Comparison of ENCODE assay signal across 9 cellular contexts in the genomic region with DNA sequence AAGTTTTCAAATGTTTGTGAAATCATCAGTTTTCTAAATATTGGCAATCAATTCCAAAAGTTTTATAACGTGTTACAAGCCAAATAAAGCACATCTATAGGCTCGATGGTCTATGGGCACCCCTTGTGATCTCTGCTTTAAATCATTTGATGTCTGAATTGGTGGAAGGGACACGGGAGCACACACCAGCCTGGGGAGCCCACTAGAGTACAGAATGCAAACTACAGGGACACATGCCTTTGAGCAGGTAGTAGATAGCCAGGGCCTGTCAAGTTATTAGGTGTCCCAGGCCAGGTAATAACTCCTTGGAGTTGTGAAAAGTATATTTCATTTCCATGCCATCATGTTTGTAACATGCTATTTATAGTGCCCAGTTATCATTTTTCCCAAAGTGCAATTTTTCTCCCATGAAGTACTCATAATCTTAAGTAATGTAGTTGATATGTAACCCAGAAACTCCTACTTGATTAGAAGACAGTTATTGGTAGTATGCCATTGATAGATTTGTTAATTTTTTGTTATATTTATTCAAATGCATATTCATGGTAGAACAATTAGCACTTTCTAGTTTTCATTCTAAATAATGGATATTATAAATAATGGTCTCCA.
DNase-seq lines count a peak whose midpoint lies in the region; ATAC-seq and TF ChIP-seq lines count a peak whose summit lies in the region.
"Had no signal": no experiment of that assay in that cellular context is flagged by ENCODE, and none has a peak within 500 bp of the region (broad histone marks: within the 10 kb centered on the region; RNA-seq: fewer than 3 reads in every experiment).

No MANE protein-coding gene starts in this region.

- H3K9me3 ChIP-seq in CD4-positive, CD25-positive, alpha-beta regulatory T cell (ENCODE audit: control insufficient read depth in 2 of 2, low read length in 2 of 2) = no peaks in the 10 kb centered on the region
- H3K9me3 ChIP-seq in HAP-1 = no peaks in the 10 kb centered on the region

- H3K9me3 Mint-ChIP-seq in CD4-positive, CD25-positive, alpha-beta regulatory T cell = no peaks in the 10 kb centered on the region
- peaks cover 2% of the 10 kb centered on the region for H3K9me3 Mint-ChIP-seq in neural crest cell

- H3K27ac Mint-ChIP-seq in CD4-positive, CD25-positive, alpha-beta regulatory T cell = peak overlapping the region in 1 of 3 donors; percentile 6
- no peak overlapping the region for H3K27ac Mint-ChIP-seq in neural crest cell (ENCODE audit: unreplicated experiment)

- no peak overlapping the region for H3K27ac ChIP-seq in CD4-positive, CD25-positive, alpha-beta regulatory T cell (ENCODE audit: insufficient read depth, low read length, poor library complexity, severe bottlenecking)

- DNase-seq in CD4-positive, CD25-positive, alpha-beta regulatory T cell = peak in 2 of 3 donors; percentile 11 to 26
- DNase-seq in NCI-H2227 treated with DMSO at 0.1 percent for 48 hours (lab: John Stamatoyannopoulos, UW) (peak; percentile 5), cerebellum (ENCODE audit: low spot score) (peak; percentile 41), neural crest cell (ENCODE audit: low read depth, low spot score) (no peak), HAP-1 (ENCODE audit: low spot score in 2 of 2) (no peak)
- no peak for DNase-seq in activated effector memory CD4-positive, alpha-beta T cell treated with anti-CD3 and anti-CD28 coated beads, Interleukin-2, amount 50 U/mL, for 16 hours

- H3K4me3 Mint-ChIP-seq in CD4-positive, CD25-positive, alpha-beta regulatory T cell = no peak overlapping the region
- no peak overlapping the region for H3K4me3 Mint-ChIP-seq in neural crest cell

- no peaks in the 10 kb centered on the region for H3K4me1 ChIP-seq in CD4-positive, CD25-positive, alpha-beta regulatory T cell (ENCODE audit: control insufficient read depth, insufficient read depth, low read length, poor library complexity, severe bottlenecking)
- H3K4me1 ChIP-seq in HAP-1 = peaks cover 3% of the 10 kb centered on the region; the same call in 1 of the 2 replicates

- ATAC-seq in CD4-positive, CD25-positive, alpha-beta regulatory T cell (ENCODE audit: low read depth in 2 of 2) = peak in 1 of 2 donors; percentile 63
- ATAC-seq in GM18517 (IDR thresholded peaks at IDR 0.05; ENCODE audit: unreplicated experiment) (peak; percentile 91), HG02852 (IDR thresholded peaks at IDR 0.05; ENCODE audit: unreplicated experiment) (peak; percentile 92)

- in situ Hi-C loops in HAP-1 (cut with MboI; ENCODE audit: low sequenced_read_pairs) = loop anchor here (10.0 to 25.0 kb wide), 2 partner anchors 648 to 890 kb away; partner anchors contain the start of gene ETFBKMT

- no peak overlapping the region for H3K4me3 ChIP-seq in CD4-positive, CD25-positive, alpha-beta regulatory T cell (ENCODE audit: low read depth, low read length)
- H3K4me3 ChIP-seq in HAP-1 = no peak overlapping the region
- H3K4me3 ChIP-seq: lung had no signal

- peak; percentile 59 for TF ChIP-seq CTCF in neural crest cell (conservative IDR thresholded peaks at IDR 0.05)

- no peaks in the 10 kb centered on the region for H3K27me3 Mint-ChIP-seq in CD4-positive, CD25-positive, alpha-beta regulatory T cell
- no peaks in the 10 kb centered on the region for H3K27me3 Mint-ChIP-seq in neural crest cell (ENCODE audit: low read depth)

- H3K36me3 Mint-ChIP-seq in CD4-positive, CD25-positive, alpha-beta regulatory T cell = peaks cover 12% of the 10 kb centered on the region
- H3K36me3 Mint-ChIP-seq in neural crest cell (ENCODE audit: low read depth) = peaks cover 10% of the 10 kb centered on the region

- peaks cover 0 to 8% (median 8%) of the 10 kb centered on the region in 4 donors for H3K4me1 Mint-ChIP-seq in CD4-positive, CD25-positive, alpha-beta regulatory T cell
- H3K4me1 Mint-ChIP-seq in neural crest cell = peaks cover 7% of the 10 kb centered on the region

- H3K36me3 ChIP-seq in CD4-positive, CD25-positive, alpha-beta regulatory T cell (ENCODE audit: control insufficient read depth, insufficient read depth, low read length) = peaks cover 6% of the 10 kb centered on the region
- peaks cover 13% of the 10 kb centered on the region for H3K36me3 ChIP-seq in HAP-1 (replicated peaks)

- no peaks in the 10 kb centered on the region for H3K27me3 ChIP-seq in CD4-positive, CD25-positive, alpha-beta regulatory T cell (ENCODE audit: control insufficient read depth, insufficient read depth, low read length)
- H3K27me3 ChIP-seq in HAP-1 (ENCODE audit: low read depth) = no peaks in the 10 kb centered on the region

Comparison
In these comparisons a context has a peak if more than half of its experiments do, and no peak if none do; other contexts are left out.
1. DNase-seq: peak in CD4-positive, CD25-positive, alpha-beta regulatory T cell (2 of 3), NCI-H2227 treated with DMSO at 0.1 percent for 48 hours (single experiment) and cerebellum (single experiment); none in neural crest cell (single experiment), HAP-1 (0 of 2) and activated effector memory CD4-positive, alpha-beta T cell treated with anti-CD3 and anti-CD28 coated beads, Interleukin-2, amount 50 U/mL, for 16 hours (single experiment).